Comparison of ENCODE assay signal across 14 cellular contexts in genomic region chr15:27249723-27250160, GRCh38.
DNase-seq lines count a peak whose midpoint lies in the region; ATAC-seq and TF ChIP-seq lines count a peak whose summit lies in the region.
"Had no signal": no experiment of that assay in that cellular context is flagged by ENCODE, and none has a peak within 500 bp of the region (broad histone marks: within the 10 kb centered on the region; RNA-seq: fewer than 3 reads in every experiment).

No MANE protein-coding gene starts in this region.

- TF ChIP-seq CTCF in SK-N-SH (IDR thresholded peaks at IDR 0.05), result no peak
- no peak for TF ChIP-seq CTCF in glutamatergic neuron (IDR thresholded peaks at IDR 0.05; ENCODE audit: partially characterized antibody, unreplicated experiment)

- H3K79me2 ChIP-seq in SK-N-SH (ENCODE audit: insufficient read depth), result no peaks in the 10 kb centered on the region

- H3F3A ChIP-seq in SK-N-SH (replicated peaks; ENCODE audit: insufficient read depth), result no peaks in the 10 kb centered on the region

- H3K4me3 ChIP-seq in SK-N-SH (ENCODE audit: low read depth in 2 of 2, low read length in 1 of 2), result no peak overlapping the region
- H3K4me3 ChIP-seq: K562 had no signal

- H3K27ac ChIP-seq in SK-N-SH (ENCODE audit: low read depth in 2 of 2, low read length in 1 of 2), result peak overlapping the region in 1 of 2 experiments; percentile 74; a peak in 2 of 4 replicates

- no peaks in the 10 kb centered on the region for H3K9me3 ChIP-seq in SK-N-SH
- H3K9me3 ChIP-seq: Caco-2 had no signal

- ATAC-seq in SK-N-SH treated with all-trans-retinoic acid at 6 μM for 48 hours, result no peak
- no peak for ATAC-seq in HG03139 (IDR thresholded peaks at IDR 0.05; ENCODE audit: unreplicated experiment)

- peaks cover 10% of the 10 kb centered on the region for H3K27me3 Mint-ChIP-seq in glutamatergic neuron (ENCODE audit: unreplicated experiment)
- H3K27me3 Mint-ChIP-seq: CD8-positive, alpha-beta memory T cell had no signal

- peak in 1 of 2 experiments; percentile 53; a peak in 1 of 4 replicates for TF ChIP-seq EP300 in SK-N-SH (IDR thresholded peaks at IDR 0.05; ENCODE audit: borderline replicate concordance in 1 of 2, low read depth in 1 of 2, low read length in 1 of 2)

- H2AFZ ChIP-seq in SK-N-SH (ENCODE audit: low read depth), result no peak overlapping the region

- no peaks in the 10 kb centered on the region for H3K9me2 ChIP-seq in SK-N-SH

- no peak overlapping the region for H3K4me3 Mint-ChIP-seq in glutamatergic neuron (ENCODE audit: unreplicated experiment)
- H3K4me3 Mint-ChIP-seq: CD8-positive, alpha-beta memory T cell; HFFc6 had no signal

- H3K9me3 Mint-ChIP-seq in glutamatergic neuron (ENCODE audit: unreplicated experiment), result peaks cover 6% of the 10 kb centered on the region

- H3K27ac Mint-ChIP-seq in glutamatergic neuron (ENCODE audit: unreplicated experiment), result peak overlapping the region; percentile 60
- H3K27ac Mint-ChIP-seq: CD8-positive, alpha-beta memory T cell; HFFc6 had no signal

- no peaks in the 10 kb centered on the region for H3K27me3 ChIP-seq in SK-N-SH (ENCODE audit: insufficient read depth)

- peaks cover 0 to 22% of the 10 kb centered on the region in 2 experiments; a peak in 1 of 4 replicates for H3K4me1 ChIP-seq in SK-N-SH (ENCODE audit: control insufficient read depth in 1 of 2, insufficient read depth in 2 of 2, low read depth in 1 of 2, low read length in 1 of 2)
- H3K4me1 ChIP-seq: Caco-2 had no signal

- H3K4me1 Mint-ChIP-seq in glutamatergic neuron (ENCODE audit: low read depth, unreplicated experiment), result peaks cover 34% of the 10 kb centered on the region
- H3K4me1 Mint-ChIP-seq: CD8-positive, alpha-beta memory T cell had no signal

- no peak for TF ChIP-seq RAD21 in SK-N-SH (IDR thresholded peaks at IDR 0.05; ENCODE audit: low read length)

- H3K4me2 ChIP-seq in SK-N-SH, result no peak overlapping the region

- H3K36me3 Mint-ChIP-seq in glutamatergic neuron (ENCODE audit: unreplicated experiment), result no peaks in the 10 kb centered on the region
- H3K36me3 Mint-ChIP-seq: CD8-positive, alpha-beta memory T cell had no signal

- 5% methylated on average over 5 of the region's 5 CpGs for WGBS in SK-N-SH (ENCODE audit: low lambda C conversion rate)

- POLR2A ChIA-PET in SK-N-SH (lab: Yijun Ruan, JAX), result no interaction called here

- no peak overlapping the region for H3K9ac ChIP-seq in SK-N-SH

- CTCF ChIA-PET in SK-N-SH (lab: Yijun Ruan, JAX), result interaction anchor here (0.8 to 2.5 kb wide), 9 partner anchors 10 to 772 kb away, joined by 3 to 18 read pairs (median 4); no protein-coding TSS in a partner anchor

- H4K20me1 ChIP-seq in SK-N-SH (ENCODE audit: insufficient read depth), result no peaks in the 10 kb centered on the region

- H3K36me3 ChIP-seq in SK-N-SH (replicated peaks in 1 of 2; ENCODE audit: control insufficient read depth in 1 of 2, insufficient read depth in 2 of 2, low read length in 1 of 2), result no peaks in the 10 kb centered on the region

- DNase-seq in SK-N-SH (peak; percentile 70), NCI-H82 treated with DMSO at 0.1 percent for 48 hours (lab: John Stamatoyannopoulos, UW; ENCODE audit: unreplicated experiment) (peak; percentile 65), glutamatergic neuron (no peak), putamen (ENCODE audit: low spot score) (peak; percentile 20), AG20443 (ENCODE audit: low spot score) (no peak)
- DNase-seq in effector CD4-positive, alpha-beta T cell, result no peak
- DNase-seq: Caco-2; CD8-positive, alpha-beta memory T cell; EL; HCEC 1CT; HFFc6 had no signal

TF ChIP-seq in SK-N-SH, 30 proteins besides CTCF, POLR2A, EP300 and RAD21:
- TF ChIP-seq TAF1 (IDR thresholded peaks at IDR 0.05; ENCODE audit: borderline replicate concordance, low read depth, low read length) (no peak), YY1 (IDR thresholded peaks at IDR 0.05; ENCODE audit: low read depth) (no peak), RCOR1 (IDR thresholded peaks at IDR 0.05; ENCODE audit: low read length) (peak; percentile 22; the same call in 1 of the 2 replicates), CHD2 (IDR thresholded peaks at IDR 0.05; ENCODE audit: low read length, partially characterized antibody) (peak; percentile 34)

TF ChIP-seq in SK-N-SH treated with all-trans-retinoic acid at 6 μM for 48 hours, 23 proteins besides CTCF, POLR2A, EP300 and RAD21 (continues in another document):
- TF ChIP-seq PPARA (CRISPR knock-in tag; IDR thresholded peaks at IDR 0.05; ENCODE audit: borderline replicate concordance), result no peak
- no peak for TF ChIP-seq ESRRG (CRISPR knock-in tag; IDR thresholded peaks at IDR 0.05)
- TF ChIP-seq ZFP3 (CRISPR knock-in tag; IDR thresholded peaks at IDR 0.05), result no peak
- TF ChIP-seq SNAI2 (CRISPR knock-in tag; IDR thresholded peaks at IDR 0.05), result no peak
- no peak for TF ChIP-seq ZNF565 (CRISPR knock-in tag; conservative IDR thresholded peaks at IDR 0.05; ENCODE audit: low read depth)
- no peak for TF ChIP-seq TOX (CRISPR knock-in tag; IDR thresholded peaks at IDR 0.05; ENCODE audit: borderline replicate concordance)
- TF ChIP-seq ISL1 (CRISPR knock-in tag; IDR thresholded peaks at IDR 0.05), result no peak
- no peak for TF ChIP-seq TCF4 (CRISPR knock-in tag; IDR thresholded peaks at IDR 0.05; ENCODE audit: borderline replicate concordance)
- no peak for TF ChIP-seq CSDC2 (CRISPR knock-in tag; IDR thresholded peaks at IDR 0.05)
- no peak for TF ChIP-seq ARNTL (CRISPR knock-in tag; IDR thresholded peaks at IDR 0.05; ENCODE audit: borderline replicate concordance, low read depth)
- no peak for TF ChIP-seq RARB (CRISPR knock-in tag; IDR thresholded peaks at IDR 0.05)
- TF ChIP-seq PATZ1 (CRISPR knock-in tag; IDR thresholded peaks at IDR 0.05; ENCODE audit: borderline replicate concordance), result no peak
- no peak for TF ChIP-seq CREB5 (CRISPR knock-in tag; IDR thresholded peaks at IDR 0.05; ENCODE audit: low read depth)
- no peak for TF ChIP-seq GLIS3 (CRISPR knock-in tag; IDR thresholded peaks at IDR 0.05)
- TF ChIP-seq CSRNP3 (CRISPR knock-in tag; IDR thresholded peaks at IDR 0.05), result no peak
- no peak for TF ChIP-seq ZNF70 (CRISPR knock-in tag; IDR thresholded peaks at IDR 0.05)
- TF ChIP-seq ZNF8 (CRISPR knock-in tag; IDR thresholded peaks at IDR 0.05), result no peak

Comparison
In these comparisons a context has a peak if more than half of its experiments do, and no peak if none do; other contexts are left out.
1. DNase-seq: peak in SK-N-SH (single experiment), NCI-H82 treated with DMSO at 0.1 percent for 48 hours (single experiment) and putamen (single experiment); none in glutamatergic neuron (single experiment), effector CD4-positive, alpha-beta T cell (single experiment) and AG20443 (single experiment).